7 cellular contexts compared by ENCODE assay signal in the genomic region with DNA sequence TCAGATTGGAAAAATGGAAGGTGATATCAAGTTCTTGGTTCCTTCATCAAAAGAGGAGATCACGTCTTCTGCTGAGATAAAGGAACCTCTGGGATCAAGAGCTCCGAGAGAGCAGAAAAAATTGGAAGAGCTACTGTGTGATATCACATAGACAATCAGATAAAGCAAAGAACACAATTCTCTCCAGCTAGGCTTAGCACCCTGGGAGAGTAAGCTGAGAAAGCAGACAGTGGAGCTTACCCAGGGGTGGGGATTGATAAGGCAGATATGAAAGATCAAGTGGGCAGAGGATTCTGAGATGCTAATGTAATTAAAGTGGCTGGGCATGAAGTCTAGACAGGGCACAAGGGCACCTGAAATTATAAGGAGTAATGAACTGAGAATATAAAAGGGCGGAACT.
"Had no signal": no experiment of that assay in that cellular context is flagged by ENCODE, and none has a peak within 500 bp of the region (broad histone marks: within the 10 kb centered on the region; RNA-seq: fewer than 3 reads in every experiment).

No MANE protein-coding gene starts in this region.

- FAIRE-seq: H54, HepG2 had no signal

- H3K27ac ChIP-seq: HL-60 had no signal

- H3K36me3 Mint-ChIP-seq: IgD-negative memory B cell had no signal

- H2AFZ ChIP-seq: GM23338 had no signal

- H3K4me2 ChIP-seq: GM23338 had no signal

- H3K4me3 ChIP-seq: GM23338 had no signal

- H3K27me3 Mint-ChIP-seq: IgD-negative memory B cell had no signal

- H3K4me3 Mint-ChIP-seq: GM23338, H9, IgD-negative memory B cell had no signal

- H3K9me3 Mint-ChIP-seq: GM23338, H9, IgD-negative memory B cell had no signal

- H3K4me1 Mint-ChIP-seq: GM23338 had no signal

- DNase-seq: H9, HCEC 1CT had no signal

- ATAC-seq: GM23338, HepG2 had no signal

- H3K27ac Mint-ChIP-seq: GM23338, H9, IgD-negative memory B cell had no signal
